Comparison of ENCODE assay signal across 1 cellular context in the genomic region with DNA sequence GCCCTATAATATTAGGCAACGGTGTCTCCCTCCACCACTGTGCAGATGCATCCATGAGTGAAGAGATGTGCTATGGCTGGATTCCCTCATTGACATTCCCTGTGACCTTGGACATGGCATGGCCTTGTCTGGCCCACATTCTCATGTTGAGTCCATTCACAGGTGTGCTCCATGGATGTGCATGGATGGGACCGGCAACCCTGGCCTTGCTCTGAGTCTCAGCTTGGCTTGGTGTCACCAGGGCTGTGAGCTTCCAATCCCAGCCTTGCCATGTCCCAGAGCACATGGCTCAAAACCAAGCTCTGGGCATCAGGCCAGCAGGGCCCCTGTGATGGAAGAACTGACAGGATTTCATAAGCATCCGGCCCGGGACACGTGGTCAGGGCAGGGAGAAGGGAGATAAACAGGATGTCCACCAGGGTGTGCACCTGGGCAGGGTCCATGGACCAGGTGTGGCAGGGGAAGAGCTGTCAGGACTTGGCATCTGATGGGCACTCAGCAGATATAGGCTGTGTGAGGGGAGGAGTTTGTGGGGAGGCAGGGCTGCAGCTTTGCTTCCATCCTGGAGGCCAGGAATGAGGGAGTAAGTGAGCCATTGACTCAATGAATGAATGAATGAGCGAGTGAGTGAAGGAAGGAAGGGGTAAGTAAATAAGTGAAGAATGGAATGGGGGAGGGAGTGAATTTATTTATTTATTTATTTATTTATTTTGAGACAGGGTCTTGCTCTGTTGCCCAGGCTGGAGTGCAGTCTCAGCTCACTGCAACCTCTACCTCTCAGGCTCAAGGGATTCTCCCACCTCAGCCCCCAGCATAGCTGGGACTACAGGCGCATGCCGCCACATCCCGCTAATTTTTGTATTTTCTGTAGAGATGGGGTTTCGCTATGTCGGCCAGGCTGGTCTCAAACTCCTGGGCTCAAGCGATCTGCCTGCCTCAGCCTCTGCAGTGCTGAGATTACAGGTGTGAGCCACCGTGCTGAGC.
A peak's percentile ranks its signal among the peaks of the same experiment; 100 is the strongest.
TF ChIP-seq lines count a peak whose summit lies in the region.

No MANE protein-coding gene starts in this region.

TF ChIP-seq in K562, 482 proteins besides CTCF, POLR2A, EP300 and RAD21 (continued from another document and continues in another):
- TF ChIP-seq ZFP36 (IDR thresholded peaks at IDR 0.05; ENCODE audit: low read depth, low read length, partially characterized antibody) (no peak), ZNF431 (CRISPR knock-in tag; IDR thresholded peaks at IDR 0.05) (no peak), HNRNPLL (IDR thresholded peaks at IDR 0.05; ENCODE audit: low read depth, low read length, poor library complexity, severe bottlenecking) (no peak), PHTF2 (CRISPR knock-in tag; IDR thresholded peaks at IDR 0.05) (no peak), EP400 (IDR thresholded peaks at IDR 0.05) (peak; percentile 96), ZNF282 (CRISPR knock-in tag; IDR thresholded peaks at IDR 0.05) (no peak), HDGF (IDR thresholded peaks at IDR 0.05) (no peak), SIRT6 (IDR thresholded peaks at IDR 0.05; ENCODE audit: low read depth, low read length) (no peak), IRF9 (tag; IDR thresholded peaks at IDR 0.05) (peak; percentile 79), ZNF511 (CRISPR knock-in tag; IDR thresholded peaks at IDR 0.05) (no peak), ELF2 (CRISPR knock-in tag; IDR thresholded peaks at IDR 0.05) (peak; percentile 54; the same call in 1 of the 2 replicates), NFIC (IDR thresholded peaks at IDR 0.05) (peak; percentile 92), ZNF644 (tag; IDR thresholded peaks at IDR 0.05; ENCODE audit: low read depth) (peak; percentile 31; the same call in 1 of the 2 replicates), NRF1 (conservative IDR thresholded peaks at IDR 0.05 in 1 of 2, IDR thresholded peaks at IDR 0.05 in 1 of 2) (no peak), NCOA4 (IDR thresholded peaks at IDR 0.05; ENCODE audit: partially characterized antibody) (no peak), KDM2B (CRISPR knock-in tag; IDR thresholded peaks at IDR 0.05) (no peak), HDAC1 (IDR thresholded peaks at IDR 0.05) (peak in 1 of 2 experiments; percentile 26; a peak in 1 of 4 replicates), HNRNPK (IDR thresholded peaks at IDR 0.05; ENCODE audit: low read depth, low read length, poor library complexity, severe bottlenecking) (no peak), SAFB2 (IDR thresholded peaks at IDR 0.05; ENCODE audit: borderline replicate concordance, low read depth, low read length, severe bottlenecking) (no peak), ZKSCAN8 (CRISPR knock-in tag; IDR thresholded peaks at IDR 0.05) (peak; percentile 78), CXXC5 (CRISPR knock-in tag; IDR thresholded peaks at IDR 0.05) (peak; percentile 90), ZNF197 (CRISPR knock-in tag; IDR thresholded peaks at IDR 0.05; ENCODE audit: low read depth) (peak; percentile 77; the same call in 1 of the 2 replicates), CHAMP1 (IDR thresholded peaks at IDR 0.05) (no peak), ZNF165 (CRISPR knock-in tag; IDR thresholded peaks at IDR 0.05; ENCODE audit: borderline replicate concordance) (peak; percentile 89), MYNN (IDR thresholded peaks at IDR 0.05) (no peak), MYNN (CRISPR knock-in tag; IDR thresholded peaks at IDR 0.05) (no peak), ZNF551 (CRISPR knock-in tag; IDR thresholded peaks at IDR 0.05) (no peak), DDX20 (tag; IDR thresholded peaks at IDR 0.05; ENCODE audit: low read depth) (no peak), BACH1 (tag; IDR thresholded peaks at IDR 0.05) (peak; percentile 76), CBX3 (IDR thresholded peaks at IDR 0.05; ENCODE audit: borderline replicate concordance in 1 of 2, low read length in 2 of 2) (no peak), KDM4B (IDR thresholded peaks at IDR 0.05; ENCODE audit: borderline replicate concordance in 2 of 2, low read depth in 1 of 2) (no peak), KAT8 (IDR thresholded peaks at IDR 0.05; ENCODE audit: low read depth) (no peak), DIDO1 (tag; IDR thresholded peaks at IDR 0.05; ENCODE audit: low read depth) (no peak), ZNF407 (IDR thresholded peaks at IDR 0.05; ENCODE audit: low read depth) (no peak), CC2D1A (IDR thresholded peaks at IDR 0.05) (no peak), PCBP1 (IDR thresholded peaks at IDR 0.05; ENCODE audit: low read depth, low read length, poor library complexity, severe bottlenecking) (no peak), CBX2 (IDR thresholded peaks at IDR 0.05; ENCODE audit: insufficient read depth, low read length, poor library complexity, severe bottlenecking) (no peak), ZNF766 (CRISPR knock-in tag; conservative IDR thresholded peaks at IDR 0.05) (peak; percentile 77; the same call in 1 of the 2 replicates), TEAD1 (CRISPR knock-in tag; IDR thresholded peaks at IDR 0.05) (no peak; a peak in 1 of 4 replicates), KDM1A (IDR thresholded peaks at IDR 0.05) (no peak)
- TF ChIP-seq, protein P1, sequence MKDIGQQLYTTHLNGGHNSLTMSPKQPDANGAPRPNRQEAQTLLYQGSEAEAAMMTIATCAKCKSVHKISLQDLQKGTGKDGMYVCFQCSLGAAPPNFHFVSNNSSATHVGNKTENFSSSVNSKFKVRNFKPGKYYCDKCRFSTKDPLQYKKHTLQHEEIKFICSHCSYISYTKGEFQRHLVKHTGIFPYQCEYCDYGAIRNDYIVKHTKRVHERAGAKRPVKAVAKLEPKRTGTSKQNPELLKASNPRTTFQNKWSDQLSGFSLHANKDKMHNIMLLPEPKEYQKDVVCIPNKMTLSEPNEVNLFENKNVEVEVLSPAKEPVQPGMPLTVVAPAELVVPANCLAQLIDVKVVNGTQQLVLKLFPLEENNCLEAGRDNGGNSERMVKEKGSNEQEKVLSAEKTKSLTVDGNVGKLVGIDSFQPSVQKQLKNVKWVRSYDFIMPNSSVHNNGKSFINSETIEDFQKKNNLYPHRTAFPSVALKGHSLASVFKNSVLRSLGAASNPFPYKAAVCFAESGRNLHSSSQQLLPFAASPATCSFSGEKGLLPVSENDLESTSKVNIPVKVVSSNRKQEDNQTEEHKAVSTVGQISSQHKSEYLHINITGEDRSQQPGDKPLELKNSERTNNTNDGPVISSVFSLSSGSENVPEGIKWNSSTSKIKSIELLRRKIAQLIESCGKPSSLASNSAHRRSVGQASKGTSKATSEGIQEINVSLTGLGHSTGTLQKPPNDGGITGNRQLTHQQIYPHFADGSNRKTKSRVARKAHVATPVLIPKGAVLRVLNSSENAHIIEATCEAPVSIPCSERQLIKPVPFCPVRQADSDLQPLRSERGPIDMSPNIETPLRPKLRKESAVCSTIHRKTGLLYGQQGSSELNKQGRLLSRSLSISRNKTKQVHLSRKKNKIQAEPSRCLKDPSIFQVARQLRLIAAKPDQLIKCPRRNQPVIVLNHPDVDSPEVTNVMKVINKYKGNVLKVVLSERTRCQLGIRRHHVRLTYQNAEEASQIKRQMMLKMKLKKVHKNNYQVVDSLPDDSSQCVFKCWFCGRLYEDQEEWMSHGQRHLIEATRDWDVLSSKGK (CRISPR knock-in tag; IDR thresholded peaks at IDR 0.05), result no peak
- TF ChIP-seq, protein P2, sequence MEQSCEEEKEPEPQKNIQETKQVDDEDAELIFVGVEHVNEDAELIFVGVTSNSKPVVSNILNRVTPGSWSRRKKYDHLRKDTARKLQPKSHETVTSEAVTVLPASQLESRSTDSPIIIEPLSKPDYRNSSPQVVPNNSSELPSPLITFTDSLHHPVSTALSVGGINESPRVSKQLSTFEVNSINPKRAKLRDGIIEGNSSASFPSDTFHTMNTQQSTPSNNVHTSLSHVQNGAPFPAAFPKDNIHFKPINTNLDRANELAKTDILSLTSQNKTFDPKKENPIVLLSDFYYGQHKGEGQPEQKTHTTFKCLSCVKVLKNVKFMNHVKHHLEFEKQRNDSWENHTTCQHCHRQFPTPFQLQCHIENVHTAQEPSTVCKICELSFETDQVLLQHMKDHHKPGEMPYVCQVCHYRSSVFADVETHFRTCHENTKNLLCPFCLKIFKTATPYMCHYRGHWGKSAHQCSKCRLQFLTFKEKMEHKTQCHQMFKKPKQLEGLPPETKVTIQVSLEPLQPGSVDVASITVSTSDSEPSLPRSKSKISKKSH (CRISPR knock-in tag; IDR thresholded peaks at IDR 0.05), result no peak
- TF ChIP-seq, protein P3, sequence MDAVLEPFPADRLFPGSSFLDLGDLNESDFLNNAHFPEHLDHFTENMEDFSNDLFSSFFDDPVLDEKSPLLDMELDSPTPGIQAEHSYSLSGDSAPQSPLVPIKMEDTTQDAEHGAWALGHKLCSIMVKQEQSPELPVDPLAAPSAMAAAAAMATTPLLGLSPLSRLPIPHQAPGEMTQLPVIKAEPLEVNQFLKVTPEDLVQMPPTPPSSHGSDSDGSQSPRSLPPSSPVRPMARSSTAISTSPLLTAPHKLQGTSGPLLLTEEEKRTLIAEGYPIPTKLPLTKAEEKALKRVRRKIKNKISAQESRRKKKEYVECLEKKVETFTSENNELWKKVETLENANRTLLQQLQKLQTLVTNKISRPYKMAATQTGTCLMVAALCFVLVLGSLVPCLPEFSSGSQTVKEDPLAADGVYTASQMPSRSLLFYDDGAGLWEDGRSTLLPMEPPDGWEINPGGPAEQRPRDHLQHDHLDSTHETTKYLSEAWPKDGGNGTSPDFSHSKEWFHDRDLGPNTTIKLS (IDR thresholded peaks at IDR 0.05; ENCODE audit: borderline replicate concordance, low read depth), result peak; percentile 52; the same call in 1 of the 2 replicates
